Comparison of ENCODE assay signal across 8 cellular contexts in the genomic region with DNA sequence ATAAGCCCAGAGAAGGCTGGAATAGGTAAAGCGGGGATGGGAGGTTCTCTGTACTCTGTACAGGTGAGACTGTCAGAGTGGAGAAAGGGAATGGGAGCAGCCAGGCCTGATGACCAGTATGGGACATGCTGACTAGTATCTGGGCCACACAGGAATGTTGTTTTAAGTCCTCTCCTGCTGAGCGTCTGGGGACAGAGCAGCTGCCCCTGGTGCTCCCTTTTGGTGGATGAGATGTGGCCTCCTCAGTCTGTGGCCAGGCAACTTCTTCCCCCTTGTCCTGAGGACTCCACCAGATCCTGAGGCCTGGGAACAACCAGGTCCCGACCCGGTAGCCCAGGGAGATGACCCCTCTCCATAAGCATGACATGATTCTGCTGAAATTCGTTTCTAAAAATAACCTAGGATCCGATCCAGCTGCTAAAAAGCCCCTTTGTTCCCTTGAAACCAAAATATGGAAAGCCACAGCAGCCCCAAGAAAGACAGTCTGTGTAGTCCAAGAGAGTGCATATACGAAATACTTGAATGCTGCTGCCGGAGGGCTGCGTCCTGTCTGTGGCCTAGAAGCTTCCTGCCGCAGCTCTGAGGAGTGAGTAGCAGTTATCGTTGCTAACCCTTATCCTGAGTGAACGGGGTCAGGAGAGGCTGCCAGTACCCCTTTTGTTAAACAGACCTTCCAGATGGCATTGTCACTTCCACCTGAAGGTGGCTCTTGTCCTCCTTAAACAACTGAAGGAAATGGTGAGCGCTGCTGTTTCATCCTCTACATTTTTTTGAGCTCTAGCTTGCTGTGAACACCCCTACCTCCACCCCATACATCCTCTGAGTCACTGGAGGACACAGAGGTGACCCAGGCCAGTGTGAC. TPM values are rescaled to one million over a fixed set of nuclear protein-coding genes. Genes with fewer than 3 reads are reported as not detected.
DNase-seq lines count a peak whose midpoint lies in the region; ATAC-seq and TF ChIP-seq lines count a peak whose summit lies in the region.

No MANE protein-coding gene starts in this region.

- H3K9ac ChIP-seq in muscle layer of colon (ENCODE audit: low read length) = peak overlapping the region; percentile 17

- H3K27ac Mint-ChIP-seq in activated CD8-positive, alpha-beta T cell treated with anti-CD3 and anti-CD28 coated beads for 36 hours = peak overlapping the region; percentile 93
- peak overlapping the region; percentile 79 for H3K27ac Mint-ChIP-seq in stimulated activated memory B cell treated with anti-CD40 and anti-IgM and Interleukin-4, amounts not matched to agents 10 μg/mL and 1 μg/mL and 100 μg/mL, for 72 hours

- intact Hi-C loops in activated CD8-positive, alpha-beta T cell treated with anti-CD3 and anti-CD28 coated beads for 36 hours (cut with micrococcal nuclease) = loop anchor here (1.0 kb wide), 1 partner anchor 24 kb away; no protein-coding TSS in a partner anchor

- no peaks in the 10 kb centered on the region for H3K36me3 Mint-ChIP-seq in activated CD8-positive, alpha-beta T cell treated with anti-CD3 and anti-CD28 coated beads for 36 hours (ENCODE audit: low read depth)
- H3K36me3 Mint-ChIP-seq in stimulated activated memory B cell treated with anti-CD40 and anti-IgM and Interleukin-4, amounts not matched to agents 10 μg/mL and 1 μg/mL and 100 μg/mL, for 72 hours = no peaks in the 10 kb centered on the region

- H3K4me3 Mint-ChIP-seq in activated CD8-positive, alpha-beta T cell treated with anti-CD3 and anti-CD28 coated beads for 36 hours = peak overlapping the region; percentile 50
- no peak overlapping the region for H3K4me3 Mint-ChIP-seq in stimulated activated memory B cell treated with anti-CD40 and anti-IgM and Interleukin-4, amounts not matched to agents 10 μg/mL and 1 μg/mL and 100 μg/mL, for 72 hours

- peak; percentile 36 for DNase-seq in NAMALWA (ENCODE audit: low spot score)
- DNase-seq in activated CD8-positive, alpha-beta T cell treated with anti-CD3 and anti-CD28 coated beads for 36 hours = peak; percentile 84
- DNase-seq in effector memory CD4-positive, alpha-beta T cell = peak; percentile 70 to 80 (median 76)
- no peak for DNase-seq in DMS 273 (lab: John Stamatoyannopoulos, UW; ENCODE audit: unreplicated experiment)
- no peak for DNase-seq in Ammon's horn (ENCODE audit: low spot score)

- CTCF ChIA-PET in activated CD8-positive, alpha-beta T cell treated with anti-CD3 and anti-CD28 coated beads for 36 hours (lab: Charles Lee) = interaction anchor here (0.6 to 4.1 kb wide), 24 partner anchors 8 to 964 kb away, joined by 3 to 21 read pairs (median 4); a partner anchor contains a TSS

- H3K9me3 Mint-ChIP-seq in activated CD8-positive, alpha-beta T cell treated with anti-CD3 and anti-CD28 coated beads for 36 hours = no peaks in the 10 kb centered on the region
- H3K9me3 Mint-ChIP-seq in stimulated activated memory B cell treated with anti-CD40 and anti-IgM and Interleukin-4, amounts not matched to agents 10 μg/mL and 1 μg/mL and 100 μg/mL, for 72 hours = no peaks in the 10 kb centered on the region

- H3K4me1 Mint-ChIP-seq in activated CD8-positive, alpha-beta T cell treated with anti-CD3 and anti-CD28 coated beads for 36 hours (ENCODE audit: low read depth) = peaks cover 50% of the 10 kb centered on the region
- peaks cover 23% of the 10 kb centered on the region for H3K4me1 Mint-ChIP-seq in stimulated activated memory B cell treated with anti-CD40 and anti-IgM and Interleukin-4, amounts not matched to agents 10 μg/mL and 1 μg/mL and 100 μg/mL, for 72 hours

- H3K4me3 ChIP-seq in effector memory CD4-positive, alpha-beta T cell (ENCODE audit: insufficient read depth, low read depth, low read length, poor library complexity, severe bottlenecking) = no peak overlapping the region
- H3K4me3 ChIP-seq in muscle layer of colon (ENCODE audit: low read depth in 1 of 2, low read length in 2 of 2) = peak overlapping the region in 1 of 2 donors; percentile 5

- POLR2A ChIA-PET in activated CD8-positive, alpha-beta T cell treated with anti-CD3 and anti-CD28 coated beads for 36 hours (lab: Charles Lee) = interaction anchor here (1.0 to 3.2 kb wide), 9 partner anchors 9 to 90 kb away, joined by 3 to 12 read pairs (median 5); a partner anchor contains a TSS

- peak; percentile 47 for TF ChIP-seq CTCF in GM12872 (IDR thresholded peaks at IDR 0.05; ENCODE audit: insufficient read depth, low read depth, low read length)
- TF ChIP-seq CTCF in activated CD8-positive, alpha-beta T cell treated with anti-CD3 and anti-CD28 coated beads for 36 hours (IDR thresholded peaks at IDR 0.05) = peak; percentile 43

- peaks cover 62% of the 10 kb centered on the region for H3K4me1 ChIP-seq in effector memory CD4-positive, alpha-beta T cell (ENCODE audit: control insufficient read depth, insufficient read depth, low read length, poor library complexity, severe bottlenecking)
- peaks cover 95% of the 10 kb centered on the region for H3K4me1 ChIP-seq in muscle layer of colon (ENCODE audit: insufficient read depth, low read length)

- H3K27me3 ChIP-seq in effector memory CD4-positive, alpha-beta T cell (replicated peaks; ENCODE audit: control insufficient read depth, insufficient read depth, low read length, poor library complexity, severe bottlenecking) = no peaks in the 10 kb centered on the region
- no peaks in the 10 kb centered on the region for H3K27me3 ChIP-seq in muscle layer of colon (ENCODE audit: control insufficient read depth in 1 of 2, insufficient read depth in 2 of 2, low read length in 2 of 2)

- no peaks in the 10 kb centered on the region for H3K36me3 ChIP-seq in effector memory CD4-positive, alpha-beta T cell (ENCODE audit: control insufficient read depth, insufficient read depth, low read length)
- peaks cover 22% of the 10 kb centered on the region for H3K36me3 ChIP-seq in muscle layer of colon (ENCODE audit: insufficient read depth, low read length)

- ATAC-seq in activated CD8-positive, alpha-beta T cell treated with anti-CD3 and anti-CD28 coated beads for 36 hours = peak; percentile 95
- peak; percentile 73 for ATAC-seq in stimulated activated memory B cell treated with anti-CD40 and anti-IgM and Interleukin-4, amounts not matched to agents 10 μg/mL and 1 μg/mL and 100 μg/mL, for 72 hours

- no peaks in the 10 kb centered on the region for H3K9me3 ChIP-seq in effector memory CD4-positive, alpha-beta T cell (ENCODE audit: control insufficient read depth, low read length)
- H3K9me3 ChIP-seq in muscle layer of colon (ENCODE audit: low read length) = no peaks in the 10 kb centered on the region

- no peaks in the 10 kb centered on the region for H3K27me3 Mint-ChIP-seq in activated CD8-positive, alpha-beta T cell treated with anti-CD3 and anti-CD28 coated beads for 36 hours
- no peaks in the 10 kb centered on the region for H3K27me3 Mint-ChIP-seq in stimulated activated memory B cell treated with anti-CD40 and anti-IgM and Interleukin-4, amounts not matched to agents 10 μg/mL and 1 μg/mL and 100 μg/mL, for 72 hours

- peak overlapping the region; percentile 73 for H3K27ac ChIP-seq in effector memory CD4-positive, alpha-beta T cell (ENCODE audit: insufficient read depth, low read length, poor library complexity, severe bottlenecking)
- H3K27ac ChIP-seq in muscle layer of colon (ENCODE audit: low read depth, low read length) = peak overlapping the region; percentile 74

RNA-seq across cellular contexts. Expression of a gene that starts 47.1 kb away (rescaled TPM):
- 10 to 100 TPM; 12.0 to 15.9 TPM for total RNA-seq in activated CD8-positive, alpha-beta T cell treated with anti-CD3 and anti-CD28 coated beads for 36 hours

Comparison
In these comparisons a context has a peak if more than half of its experiments do, and no peak if none do; other contexts are left out.
1. DNase-seq: peak in NAMALWA (single experiment), activated CD8-positive, alpha-beta T cell treated with anti-CD3 and anti-CD28 coated beads for 36 hours (single experiment) and effector memory CD4-positive, alpha-beta T cell (3 of 3); none in DMS 273 (single experiment) and Ammon's horn (single experiment).